Comparison of ENCODE assay signal across 19 cellular contexts in the genomic region with DNA sequence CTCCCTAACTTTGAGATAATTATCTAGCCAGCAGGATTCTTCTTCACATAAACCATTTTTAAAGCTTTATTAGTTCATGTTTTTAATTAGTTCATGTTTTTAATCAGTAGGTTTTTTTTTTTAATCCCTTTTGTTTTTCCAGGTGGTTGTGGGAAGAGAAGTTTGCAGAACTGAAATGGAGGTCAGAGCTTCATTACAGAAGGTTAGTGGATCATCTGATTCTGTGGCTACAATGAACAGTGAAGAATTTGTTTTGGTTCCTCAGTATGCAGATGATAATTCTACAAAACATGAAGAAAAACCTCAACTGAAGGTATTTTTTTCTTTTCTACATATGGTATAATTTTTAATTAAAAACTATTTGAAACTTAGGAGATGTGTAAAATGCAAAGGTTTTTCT.
"Had no signal": no experiment of that assay in that cellular context is flagged by ENCODE, and none has a peak within 500 bp of the region (broad histone marks: within the 10 kb centered on the region; RNA-seq: fewer than 3 reads in every experiment).

No MANE protein-coding gene starts in this region.

- H3K4me3 ChIP-seq: stomach, thoracic aorta, upper lobe of right lung had no signal

- H3K4me3 Mint-ChIP-seq: activated CD4-positive, alpha-beta T cell treated with anti-CD3 and anti-CD28 coated beads, Interleukin-2, amount 10 ng/mL, durations not matched to agents 7 days and 5 days; activated naive CD8-positive, alpha-beta T cell; effector memory CD8-positive, alpha-beta T cell had no signal

- H3K4me1 ChIP-seq: upper lobe of right lung had no signal

- ATAC-seq: effector memory CD8-positive, alpha-beta T cell; left ventricle myocardium superior; upper lobe of right lung had no signal

- H3K9me3 Mint-ChIP-seq: effector memory CD8-positive, alpha-beta T cell had no signal

- H3K9me3 ChIP-seq: stomach, thoracic aorta, upper lobe of right lung had no signal

- DNase-seq: activated CD4-positive, alpha-beta T cell treated with anti-CD3 and anti-CD28 coated beads, Interleukin-2, amount 10 ng/mL, durations not matched to agents 7 days and 5 days; activated CD8-positive, alpha-beta memory T cell treated with anti-CD3 and anti-CD28 coated beads, Interleukin-2, amount 50 U/mL, for 48 hours; activated gamma-delta T cell treated with Interleukin-2 at 50 U/mL for 16 hours; cerebellar nuclear complex; dermis blood vessel endothelial cell; effector memory CD8-positive, alpha-beta T cell; erythroblast; hippocampal formation; kidney; left ventricle myocardium superior; mesendoderm; nucleus accumbens; posterior cingulate gyrus; stimulated activated CD4-positive, alpha-beta T cell treated with anti-CD3 and anti-CD28 coated beads, Interleukin-4, amount 100 ng/mL, for 24 hours; stomach; upper lobe of right lung had no signal

- H3K27me3 Mint-ChIP-seq: activated CD4-positive, alpha-beta T cell treated with anti-CD3 and anti-CD28 coated beads, Interleukin-2, amount 10 ng/mL, durations not matched to agents 7 days and 5 days; activated naive CD8-positive, alpha-beta T cell; effector memory CD8-positive, alpha-beta T cell had no signal

- H3K27ac Mint-ChIP-seq: activated CD4-positive, alpha-beta T cell treated with anti-CD3 and anti-CD28 coated beads, Interleukin-2, amount 10 ng/mL, durations not matched to agents 7 days and 5 days; activated naive CD8-positive, alpha-beta T cell; effector memory CD8-positive, alpha-beta T cell; nephron had no signal

- H3K27ac ChIP-seq: stomach, thoracic aorta, upper lobe of right lung had no signal

- H3K4me1 Mint-ChIP-seq: activated CD4-positive, alpha-beta T cell treated with anti-CD3 and anti-CD28 coated beads, Interleukin-2, amount 10 ng/mL, durations not matched to agents 7 days and 5 days; nephron had no signal

- H3K27me3 ChIP-seq: stomach, upper lobe of right lung had no signal
